Comparison of ENCODE assay signal across 10 cellular contexts in the genomic region with DNA sequence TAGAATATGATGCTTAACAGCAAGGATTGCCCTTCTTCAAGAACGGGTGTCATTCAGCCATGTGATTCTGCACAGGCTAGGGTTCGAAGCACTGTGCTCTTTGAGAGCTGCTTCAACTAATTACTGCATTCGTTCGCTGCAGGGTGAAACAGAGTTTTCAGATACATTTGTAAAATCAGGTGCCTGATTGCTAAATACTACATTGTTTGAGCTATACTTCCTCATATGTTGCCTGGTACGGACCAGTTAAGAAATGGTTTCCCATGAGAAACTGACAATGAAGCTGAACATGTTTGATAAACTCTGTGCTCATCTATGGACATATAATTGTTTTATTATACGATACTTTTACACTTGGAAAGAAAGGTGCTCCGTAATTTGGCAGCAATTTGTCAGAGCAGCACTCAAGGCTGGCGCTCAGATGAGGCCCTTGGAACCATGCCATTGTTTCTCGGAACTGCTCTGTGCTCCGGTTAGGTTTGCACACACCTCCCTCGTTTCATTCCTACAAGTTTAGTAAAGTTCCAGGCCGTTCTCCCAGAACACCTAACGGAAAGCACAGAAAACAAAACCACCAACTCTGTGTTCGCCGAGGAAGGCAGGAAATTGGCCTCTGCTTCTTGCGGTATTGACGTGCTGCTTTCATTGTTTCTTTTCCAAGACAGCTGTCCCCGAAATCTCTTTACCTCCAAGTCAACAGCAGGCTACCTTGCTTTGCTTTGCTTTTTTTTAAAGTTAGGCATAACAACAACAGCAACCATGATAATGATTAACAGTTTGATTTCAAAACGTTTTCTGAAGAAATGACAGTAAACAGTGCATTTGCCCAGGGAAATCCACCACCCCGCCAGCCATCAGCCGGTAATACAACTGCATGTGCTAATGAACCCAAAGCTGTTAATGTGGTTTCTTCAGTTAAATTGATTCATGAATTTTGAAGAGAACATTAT.
DNase-seq lines count a peak whose midpoint lies in the region; ATAC-seq lines count a peak whose summit lies in the region.
"Had no signal": no experiment of that assay in that cellular context is flagged by ENCODE, and none has a peak within 500 bp of the region (broad histone marks: within the 10 kb centered on the region; RNA-seq: fewer than 3 reads in every experiment).

No MANE protein-coding gene starts in this region.

- no peak overlapping the region for H3K27ac Mint-ChIP-seq in activated CD4-positive, alpha-beta T cell treated with anti-CD3 and anti-CD28 coated beads for 36 hours
- H3K27ac Mint-ChIP-seq in activated CD8-positive, alpha-beta memory T cell treated with anti-CD3 and anti-CD28 coated beads, Interleukin-2, amount 10 ng/mL, durations not matched to agents 7 days and 5 days: no peak overlapping the region

- POLR2A ChIA-PET in activated CD4-positive, alpha-beta T cell treated with anti-CD3 and anti-CD28 coated beads for 36 hours (lab: Charles Lee): no interaction called here

- peak overlapping the region; percentile 19 to 69 (median 59) for H3K4me3 ChIP-seq in subcutaneous abdominal adipose tissue (ENCODE audit: low read depth in 1 of 5, low read length in 5 of 5)

- H3K4me1 ChIP-seq in subcutaneous abdominal adipose tissue (ENCODE audit: control insufficient read depth in 5 of 5, insufficient read depth in 5 of 5, low read length in 5 of 5): peaks cover 0 to 9% (median 9%) of the 10 kb centered on the region in 5 donors

- no peak for ATAC-seq in activated CD4-positive, alpha-beta T cell treated with anti-CD3 and anti-CD28 coated beads for 36 hours
- ATAC-seq in activated CD8-positive, alpha-beta memory T cell treated with anti-CD3 and anti-CD28 coated beads, Interleukin-2, amount 10 ng/mL, durations not matched to agents 7 days and 5 days: no peak
- ATAC-seq in HG02852 (IDR thresholded peaks at IDR 0.05; ENCODE audit: unreplicated experiment): no peak

- H3K36me3 ChIP-seq in subcutaneous abdominal adipose tissue (ENCODE audit: control insufficient read depth in 5 of 5, insufficient read depth in 5 of 5, low read length in 5 of 5): peaks cover 0 to 29% (median 19%) of the 10 kb centered on the region in 5 donors

- H3K9me3 Mint-ChIP-seq in activated CD4-positive, alpha-beta T cell treated with anti-CD3 and anti-CD28 coated beads for 36 hours (ENCODE audit: low read depth): peaks cover 8% of the 10 kb centered on the region
- peaks cover 5% of the 10 kb centered on the region for H3K9me3 Mint-ChIP-seq in activated CD8-positive, alpha-beta memory T cell treated with anti-CD3 and anti-CD28 coated beads, Interleukin-2, amount 10 ng/mL, durations not matched to agents 7 days and 5 days (ENCODE audit: low read depth)

- H3K9me3 ChIP-seq in subcutaneous abdominal adipose tissue (ENCODE audit: control insufficient read depth in 5 of 5, low read length in 5 of 5): peaks cover 5 to 20% (median 8%) of the 10 kb centered on the region in 5 donors

- CTCF ChIA-PET in activated CD4-positive, alpha-beta T cell treated with anti-CD3 and anti-CD28 coated beads for 36 hours (lab: Charles Lee): no interaction called here
- CTCF ChIA-PET in activated CD8-positive, alpha-beta memory T cell treated with anti-CD3 and anti-CD28 coated beads, Interleukin-2, amount 10 ng/mL, durations not matched to agents 7 days and 5 days (lab: Charles Lee): no interaction called here

- peaks cover 43% of the 10 kb centered on the region for H3K36me3 Mint-ChIP-seq in activated CD4-positive, alpha-beta T cell treated with anti-CD3 and anti-CD28 coated beads for 36 hours (ENCODE audit: low read depth)
- peaks cover 1% of the 10 kb centered on the region for H3K36me3 Mint-ChIP-seq in activated CD8-positive, alpha-beta memory T cell treated with anti-CD3 and anti-CD28 coated beads, Interleukin-2, amount 10 ng/mL, durations not matched to agents 7 days and 5 days

- intact Hi-C loops in activated CD4-positive, alpha-beta T cell treated with anti-CD3 and anti-CD28 coated beads for 36 hours (cut with DNase I, micrococcal nuclease): no loop called here

- H3K27me3 ChIP-seq in subcutaneous abdominal adipose tissue (ENCODE audit: control insufficient read depth in 5 of 5, insufficient read depth in 4 of 5, low read length in 5 of 5): no peaks in the 10 kb centered on the region

- peak overlapping the region in 4 of 5 donors; percentile 13 to 62 (median 36) for H3K9ac ChIP-seq in subcutaneous abdominal adipose tissue (ENCODE audit: low read length in 5 of 5)

- H3K27ac ChIP-seq in subcutaneous abdominal adipose tissue (ENCODE audit: low read depth, low read length): no peak overlapping the region

- no peaks in the 10 kb centered on the region for H3K27me3 Mint-ChIP-seq in activated CD4-positive, alpha-beta T cell treated with anti-CD3 and anti-CD28 coated beads for 36 hours
- no peaks in the 10 kb centered on the region for H3K27me3 Mint-ChIP-seq in activated CD8-positive, alpha-beta memory T cell treated with anti-CD3 and anti-CD28 coated beads, Interleukin-2, amount 10 ng/mL, durations not matched to agents 7 days and 5 days

- peaks cover 10% of the 10 kb centered on the region for H3K4me1 Mint-ChIP-seq in activated CD4-positive, alpha-beta T cell treated with anti-CD3 and anti-CD28 coated beads for 36 hours
- peaks cover 5% of the 10 kb centered on the region for H3K4me1 Mint-ChIP-seq in activated CD8-positive, alpha-beta memory T cell treated with anti-CD3 and anti-CD28 coated beads, Interleukin-2, amount 10 ng/mL, durations not matched to agents 7 days and 5 days

- DNase-seq in activated CD4-positive, alpha-beta T cell treated with anti-CD3 and anti-CD28 coated beads for 36 hours: no peak
- no peak for DNase-seq in activated CD4-positive, alpha-beta T cell treated with anti-CD3 and anti-CD28 coated beads, Interleukin-2, amount 50 U/mL, for 48 hours
- peak; percentile 15 for DNase-seq in activated CD8-positive, alpha-beta memory T cell treated with anti-CD3 and anti-CD28 coated beads, Interleukin-2, amount 10 ng/mL, durations not matched to agents 7 days and 5 days
- DNase-seq in kidney tubule cell (ENCODE audit: low spot score) (peak; percentile 59), amniotic stem cell (lab: John Stamatoyannopoulos, UW) (no peak), NCI-H2227 treated with DMSO at 0.1 percent for 48 hours (lab: John Stamatoyannopoulos, UW) (no peak)
- DNase-seq: IMR-90, T-helper 9 cell had no signal

- H3K4me3 Mint-ChIP-seq in activated CD4-positive, alpha-beta T cell treated with anti-CD3 and anti-CD28 coated beads for 36 hours: peak overlapping the region; percentile 14
- H3K4me3 Mint-ChIP-seq in activated CD8-positive, alpha-beta memory T cell treated with anti-CD3 and anti-CD28 coated beads, Interleukin-2, amount 10 ng/mL, durations not matched to agents 7 days and 5 days: no peak overlapping the region

Comparison
In these comparisons a context has a peak if more than half of its experiments do, and no peak if none do; other contexts are left out.
1. DNase-seq: peak in activated CD8-positive, alpha-beta memory T cell treated with anti-CD3 and anti-CD28 coated beads, Interleukin-2, amount 10 ng/mL, durations not matched to agents 7 days and 5 days (single experiment) and kidney tubule cell (single experiment); none in activated CD4-positive, alpha-beta T cell treated with anti-CD3 and anti-CD28 coated beads for 36 hours (single experiment), activated CD4-positive, alpha-beta T cell treated with anti-CD3 and anti-CD28 coated beads, Interleukin-2, amount 50 U/mL, for 48 hours (0 of 2), amniotic stem cell (single experiment) and NCI-H2227 treated with DMSO at 0.1 percent for 48 hours (single experiment).